28 cellular contexts compared by ENCODE assay signal in the genomic region with DNA sequence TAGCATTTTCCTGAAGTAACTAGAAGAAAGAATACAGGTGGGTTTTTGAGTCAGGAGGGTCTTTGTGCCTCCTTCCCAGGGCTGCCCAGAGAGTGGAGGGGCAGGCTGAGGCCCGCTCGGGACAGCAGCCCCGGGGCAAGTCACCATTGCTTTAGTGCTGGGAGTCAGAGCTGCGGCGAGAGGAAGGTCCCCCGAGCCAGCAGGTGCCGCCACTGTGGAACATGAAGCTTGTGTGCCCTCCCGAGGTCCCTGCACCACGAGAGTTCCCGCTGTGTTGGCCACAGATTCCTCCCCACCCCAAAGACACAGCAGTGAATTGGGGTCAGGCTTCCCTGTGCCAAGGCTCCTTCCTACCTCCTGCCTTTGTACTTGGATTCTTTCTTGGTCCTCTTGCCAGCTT. TPM values are rescaled to one million over a fixed set of nuclear protein-coding genes. Genes with fewer than 3 reads are reported as not detected.
DNase-seq lines count a peak whose midpoint lies in the region; ATAC-seq and TF ChIP-seq lines count a peak whose summit lies in the region.
"Had no signal": no experiment of that assay in that cellular context is flagged by ENCODE, and none has a peak within 500 bp of the region (broad histone marks: within the 10 kb centered on the region; RNA-seq: fewer than 3 reads in every experiment).

No MANE protein-coding gene starts in this region.

- no peaks in the 10 kb centered on the region for H3K9me3 Mint-ChIP-seq in activated CD8-positive, alpha-beta T cell treated with anti-CD3 and anti-CD28 coated beads, Interleukin-2, amount 10 ng/mL, durations not matched to agents 7 days and 5 days (ENCODE audit: insufficient read depth)
- no peaks in the 10 kb centered on the region for H3K9me3 Mint-ChIP-seq in activated CD8-positive, alpha-beta T cell treated with anti-CD3 and anti-CD28 coated beads for 36 hours
- no peaks in the 10 kb centered on the region for H3K9me3 Mint-ChIP-seq in WTC11
- H3K9me3 Mint-ChIP-seq: activated naive CD4-positive, alpha-beta T cell treated with anti-CD3 and anti-CD28 coated beads, Interleukin-2, amount 50 U/mL, for 72 hours; activated T-helper 1 cell treated with anti-CD3 and anti-CD28 coated beads, Interleukin-12 subunit alpha, Interleukin-12 subunit beta, Interleukin-2, Interleukin-4 antibody, amounts not matched to agents 30 ng/mL and 10 ng/mL and 1 ng/mL, durations not matched to agents 14 hours and 24 hours and 36 hours; dendritic cell treated with granulocyte-macrophage colony-stimulating factor and Interleukin-4, amounts not matched to agents 40 ng/mL and 50 ng/mL, for 4 days; memory B cell had no signal

- CTCF ChIA-PET in activated CD8-positive, alpha-beta T cell treated with anti-CD3 and anti-CD28 coated beads, Interleukin-2, amount 10 ng/mL, durations not matched to agents 7 days and 5 days (lab: Charles Lee), result interaction anchor here (1.2 kb wide), 1 partner anchor 202 kb away, joined by 4 read pairs; no protein-coding TSS in a partner anchor
- CTCF ChIA-PET in activated CD8-positive, alpha-beta T cell treated with anti-CD3 and anti-CD28 coated beads for 36 hours (lab: Charles Lee), result interaction anchor here (1.8 kb wide), 1 partner anchor 202 kb away, joined by 5 read pairs; no protein-coding TSS in a partner anchor
- CTCF ChIA-PET in WTC11 (lab: Charles Lee), result interaction anchor here (0.6 to 0.7 kb wide), 2 partner anchors 18 to 142 kb away, joined by 3 read pairs; no protein-coding TSS in a partner anchor

- H3K9me3 ChIP-seq in thoracic aorta, result no peaks in the 10 kb centered on the region
- H3K9me3 ChIP-seq: A549, Peyer's patch had no signal

- intact Hi-C loops in activated CD8-positive, alpha-beta T cell treated with anti-CD3 and anti-CD28 coated beads for 36 hours (cut with micrococcal nuclease), result no loop called here

- no peaks in the 10 kb centered on the region for H3K27me3 Mint-ChIP-seq in activated CD8-positive, alpha-beta T cell treated with anti-CD3 and anti-CD28 coated beads, Interleukin-2, amount 10 ng/mL, durations not matched to agents 7 days and 5 days (ENCODE audit: low read depth)
- no peaks in the 10 kb centered on the region for H3K27me3 Mint-ChIP-seq in activated CD8-positive, alpha-beta T cell treated with anti-CD3 and anti-CD28 coated beads for 36 hours
- no peaks in the 10 kb centered on the region for H3K27me3 Mint-ChIP-seq in WTC11 (ENCODE audit: low read depth)
- H3K27me3 Mint-ChIP-seq: B cell; dendritic cell treated with granulocyte-macrophage colony-stimulating factor and Interleukin-4, amounts not matched to agents 40 ng/mL and 50 ng/mL, for 4 days; memory B cell had no signal

- peaks cover 23% of the 10 kb centered on the region for H3K36me3 Mint-ChIP-seq in activated CD8-positive, alpha-beta T cell treated with anti-CD3 and anti-CD28 coated beads, Interleukin-2, amount 10 ng/mL, durations not matched to agents 7 days and 5 days (ENCODE audit: low read depth)
- peaks cover 13% of the 10 kb centered on the region for H3K36me3 Mint-ChIP-seq in activated CD8-positive, alpha-beta T cell treated with anti-CD3 and anti-CD28 coated beads for 36 hours (ENCODE audit: low read depth)
- H3K36me3 Mint-ChIP-seq in WTC11, result peaks cover 11% of the 10 kb centered on the region
- H3K36me3 Mint-ChIP-seq: activated naive CD4-positive, alpha-beta T cell treated with anti-CD3 and anti-CD28 coated beads, Interleukin-2, amount 50 U/mL, for 72 hours had no signal

- no peak for TF ChIP-seq CTCF in activated CD8-positive, alpha-beta T cell treated with anti-CD3 and anti-CD28 coated beads for 36 hours (IDR thresholded peaks at IDR 0.05)
- TF ChIP-seq CTCF in WTC11 (IDR thresholded peaks at IDR 0.05) (no peak), thoracic aorta (IDR thresholded peaks at IDR 0.05) (no peak)

- no peak for ATAC-seq in activated CD8-positive, alpha-beta T cell treated with anti-CD3 and anti-CD28 coated beads, Interleukin-2, amount 10 ng/mL, durations not matched to agents 7 days and 5 days
- ATAC-seq in activated CD8-positive, alpha-beta T cell treated with anti-CD3 and anti-CD28 coated beads for 36 hours, result no peak
- ATAC-seq in WTC11 (peak; percentile 53), thoracic aorta (ENCODE audit: insufficient number of reproducible peaks, low FRiP score, low read depth) (no peak), GM18868 (IDR thresholded peaks at IDR 0.05; ENCODE audit: unreplicated experiment) (no peak)
- ATAC-seq: A549; activated naive CD4-positive, alpha-beta T cell treated with anti-CD3 and anti-CD28 coated beads, Interleukin-2, amount 50 U/mL, for 72 hours; left cardiac atrium had no signal

- H3K27ac ChIP-seq in thoracic aorta, result peak overlapping the region; percentile 15 to 35
- H3K27ac ChIP-seq: A549, Peyer's patch had no signal

- DNase-seq in activated CD8-positive, alpha-beta T cell treated with anti-CD3 and anti-CD28 coated beads, Interleukin-2, amount 10 ng/mL, durations not matched to agents 7 days and 5 days, result no peak
- DNase-seq in activated CD8-positive, alpha-beta T cell treated with anti-CD3 and anti-CD28 coated beads for 36 hours, result no peak
- DNase-seq in WTC11 (ENCODE audit: low spot score), result no peak
- DNase-seq in iPS-NIHi11 (ENCODE audit: low spot score), result peak; percentile 44
- no peak for DNase-seq in thoracic aorta (ENCODE audit: low spot score)
- no peak for DNase-seq in OCI-M1 (lab: John Stamatoyannopoulos, UW)
- DNase-seq in NOMO-1 (lab: John Stamatoyannopoulos, UW; ENCODE audit: unreplicated experiment in 2 of 2), result no peak
- DNase-seq: DMS153; Karpas-422; left cardiac atrium; MV-4-11; NCI-H524 treated with DMSO at 0.1 percent for 48 hours; NK-92 treated with Interleukin-12 subunit alpha and Interleukin-12 subunit beta, amount 100 ng/mL, for 24 hours; Peyer's patch; SIG-M5; stimulated activated CD4-positive, alpha-beta T cell treated with anti-CD3 and anti-CD28 coated beads, Interleukin-4, amount 100 ng/mL, for 24 hours; stimulated activated naive CD4-positive, alpha-beta T cell treated with Interleukin-2 at 50 U/mL for 16 hours; trophoblast cell had no signal

- peak overlapping the region; percentile 23 for H3K27ac Mint-ChIP-seq in activated CD8-positive, alpha-beta T cell treated with anti-CD3 and anti-CD28 coated beads, Interleukin-2, amount 10 ng/mL, durations not matched to agents 7 days and 5 days
- no peak overlapping the region for H3K27ac Mint-ChIP-seq in activated CD8-positive, alpha-beta T cell treated with anti-CD3 and anti-CD28 coated beads for 36 hours
- no peak overlapping the region for H3K27ac Mint-ChIP-seq in WTC11
- H3K27ac Mint-ChIP-seq: activated T-helper 1 cell treated with anti-CD3 and anti-CD28 coated beads, Interleukin-12 subunit alpha, Interleukin-12 subunit beta, Interleukin-2, Interleukin-4 antibody, amounts not matched to agents 30 ng/mL and 10 ng/mL and 1 ng/mL, durations not matched to agents 14 hours and 24 hours and 36 hours; B cell; dendritic cell treated with granulocyte-macrophage colony-stimulating factor and Interleukin-4, amounts not matched to agents 40 ng/mL and 50 ng/mL, for 4 days; memory B cell had no signal

- peaks cover 13% of the 10 kb centered on the region for H3K36me3 ChIP-seq in thoracic aorta

- H3K4me1 ChIP-seq in thoracic aorta (ENCODE audit: control insufficient read depth in 1 of 2, low read depth in 2 of 2), result peaks cover 8 to 44% of the 10 kb centered on the region in 2 donors
- H3K4me1 ChIP-seq: A549, Peyer's patch had no signal

- no peak overlapping the region for H3K4me3 ChIP-seq in thoracic aorta
- H3K4me3 ChIP-seq: A549, Peyer's patch had no signal

- H3K4me1 Mint-ChIP-seq in activated CD8-positive, alpha-beta T cell treated with anti-CD3 and anti-CD28 coated beads, Interleukin-2, amount 10 ng/mL, durations not matched to agents 7 days and 5 days (ENCODE audit: low read depth), result peaks cover 5% of the 10 kb centered on the region
- H3K4me1 Mint-ChIP-seq in activated CD8-positive, alpha-beta T cell treated with anti-CD3 and anti-CD28 coated beads for 36 hours (ENCODE audit: low read depth), result peaks cover 5% of the 10 kb centered on the region
- H3K4me1 Mint-ChIP-seq in WTC11, result peaks cover 16% of the 10 kb centered on the region
- H3K4me1 Mint-ChIP-seq: B cell had no signal

- POLR2A ChIA-PET in activated CD8-positive, alpha-beta T cell treated with anti-CD3 and anti-CD28 coated beads, Interleukin-2, amount 10 ng/mL, durations not matched to agents 7 days and 5 days (lab: Charles Lee), result no interaction called here
- POLR2A ChIA-PET in activated CD8-positive, alpha-beta T cell treated with anti-CD3 and anti-CD28 coated beads for 36 hours (lab: Charles Lee), result no interaction called here
- POLR2A ChIA-PET in WTC11 (lab: Charles Lee), result no interaction called here

- no peak overlapping the region for H3K4me3 Mint-ChIP-seq in activated CD8-positive, alpha-beta T cell treated with anti-CD3 and anti-CD28 coated beads, Interleukin-2, amount 10 ng/mL, durations not matched to agents 7 days and 5 days
- H3K4me3 Mint-ChIP-seq in activated CD8-positive, alpha-beta T cell treated with anti-CD3 and anti-CD28 coated beads for 36 hours, result no peak overlapping the region
- no peak overlapping the region for H3K4me3 Mint-ChIP-seq in WTC11
- H3K4me3 Mint-ChIP-seq: activated T-helper 1 cell treated with anti-CD3 and anti-CD28 coated beads, Interleukin-12 subunit alpha, Interleukin-12 subunit beta, Interleukin-2, Interleukin-4 antibody, amounts not matched to agents 30 ng/mL and 10 ng/mL and 1 ng/mL, durations not matched to agents 14 hours and 24 hours and 36 hours; B cell; dendritic cell treated with granulocyte-macrophage colony-stimulating factor and Interleukin-4, amounts not matched to agents 40 ng/mL and 50 ng/mL, for 4 days; memory B cell had no signal

- no peaks in the 10 kb centered on the region for H3K27me3 ChIP-seq in thoracic aorta (replicated peaks; ENCODE audit: insufficient read depth)
- H3K27me3 ChIP-seq: Peyer's patch had no signal

TF ChIP-seq in WTC11, 78 proteins besides CTCF, POLR2A, EP300 and RAD21 (continues in another document):
- TF ChIP-seq ZNF263 (CRISPR knock-in tag; IDR thresholded peaks at IDR 0.05; ENCODE audit: low read depth) (no peak), RELA (CRISPR knock-in tag; IDR thresholded peaks at IDR 0.05; ENCODE audit: borderline replicate concordance) (no peak), ZNF232 (CRISPR knock-in tag; IDR thresholded peaks at IDR 0.05) (no peak), ZNF671 (CRISPR knock-in tag; IDR thresholded peaks at IDR 0.05) (no peak), SMAD4 (CRISPR knock-in tag; IDR thresholded peaks at IDR 0.05) (no peak)
- TF ChIP-seq, protein P1, sequence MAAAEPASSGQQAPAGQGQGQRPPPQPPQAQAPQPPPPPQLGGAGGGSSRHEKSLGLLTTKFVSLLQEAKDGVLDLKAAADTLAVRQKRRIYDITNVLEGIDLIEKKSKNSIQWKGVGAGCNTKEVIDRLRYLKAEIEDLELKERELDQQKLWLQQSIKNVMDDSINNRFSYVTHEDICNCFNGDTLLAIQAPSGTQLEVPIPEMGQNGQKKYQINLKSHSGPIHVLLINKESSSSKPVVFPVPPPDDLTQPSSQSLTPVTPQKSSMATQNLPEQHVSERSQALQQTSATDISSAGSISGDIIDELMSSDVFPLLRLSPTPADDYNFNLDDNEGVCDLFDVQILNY (CRISPR knock-in tag; IDR thresholded peaks at IDR 0.05), result no peak

RNA-seq across cellular contexts. Expression of gene TEX29, which starts 50.9 kb away (rescaled TPM):
- total RNA-seq in activated CD8-positive, alpha-beta T cell treated with anti-CD3 and anti-CD28 coated beads, Interleukin-2, amount 10 ng/mL, durations not matched to agents 7 days and 5 days, result not detected
- under 1 TPM; 0.50 to 0.67 TPM for total RNA-seq in activated CD8-positive, alpha-beta T cell treated with anti-CD3 and anti-CD28 coated beads for 36 hours
- total RNA-seq in WTC11 (2021) (0.32 to 0.68 TPM (median 0.37 TPM) in 3 replicates), thoracic aorta (not detected)
- total RNA-seq: endothelial cell of umbilical vein, G401, myocyte, Peyer's patch had no signal
